Comparison of ENCODE assay signal across 16 cellular contexts in genomic region chr2:45027051-45027450, GRCh38. TPM values are rescaled to one million over a fixed set of nuclear protein-coding genes. Genes with fewer than 3 reads are reported as not detected.
DNase-seq lines count a peak whose midpoint lies in the region; ATAC-seq and TF ChIP-seq lines count a peak whose summit lies in the region.
"Had no signal": no experiment of that assay in that cellular context is flagged by ENCODE, and none has a peak within 500 bp of the region (broad histone marks: within the 10 kb centered on the region; RNA-seq: fewer than 3 reads in every experiment).

No MANE protein-coding gene starts in this region.

- H3K27ac Mint-ChIP-seq in endodermal cell, result no peak overlapping the region
- H3K27ac Mint-ChIP-seq in CD8-positive, alpha-beta T cell, result no peak overlapping the region
- no peak overlapping the region for H3K27ac Mint-ChIP-seq in naive thymus-derived CD8-positive, alpha-beta T cell
- H3K27ac Mint-ChIP-seq in activated CD8-positive, alpha-beta T cell treated with anti-CD3 and anti-CD28 coated beads for 36 hours, result no peak overlapping the region
- H3K27ac Mint-ChIP-seq: CD4-positive, alpha-beta T cell; GM23338 had no signal

- no peak for ATAC-seq in CD8-positive, alpha-beta T cell
- ATAC-seq in naive thymus-derived CD8-positive, alpha-beta T cell, result no peak
- no peak for ATAC-seq in activated CD8-positive, alpha-beta T cell treated with anti-CD3 and anti-CD28 coated beads for 36 hours
- ATAC-seq in GM18502 (IDR thresholded peaks at IDR 0.05; ENCODE audit: poor library complexity, unreplicated experiment), result no peak
- ATAC-seq: GM23338 had no signal

- intact Hi-C loops in PC-9 (cut with micrococcal nuclease; ENCODE audit: unreplicated experiment), result loop anchor here (5.0 kb wide), 1 partner anchor 45 kb away; no protein-coding TSS in a partner anchor
- intact Hi-C loops in CD8-positive, alpha-beta T cell (cut with DNase I, micrococcal nuclease), result no loop called here
- intact Hi-C loops in activated CD8-positive, alpha-beta T cell treated with anti-CD3 and anti-CD28 coated beads for 36 hours (cut with micrococcal nuclease), result no loop called here

- H3K27me3 ChIP-seq in PC-9 (ENCODE audit: insufficient read depth, low read depth), result no peaks in the 10 kb centered on the region
- no peaks in the 10 kb centered on the region for H3K27me3 ChIP-seq in endodermal cell (ENCODE audit: control insufficient read depth, insufficient read depth, low read length, poor library complexity, severe bottlenecking)
- no peaks in the 10 kb centered on the region for H3K27me3 ChIP-seq in CD8-positive, alpha-beta T cell (ENCODE audit: insufficient read depth, low read length)
- H3K27me3 ChIP-seq: BE2C had no signal

- H3K9ac ChIP-seq in endodermal cell (ENCODE audit: extremely low read depth, low read length, poor library complexity, severe bottlenecking), result no peak overlapping the region

- no peaks in the 10 kb centered on the region for H3F3A ChIP-seq in PC-9 (ENCODE audit: insufficient read depth, low read depth)

- no peaks in the 10 kb centered on the region for H3K9me3 ChIP-seq in PC-9 (ENCODE audit: insufficient read depth, low read depth)
- H3K9me3 ChIP-seq in endodermal cell (ENCODE audit: control insufficient read depth, low read length), result no peaks in the 10 kb centered on the region
- no peaks in the 10 kb centered on the region for H3K9me3 ChIP-seq in CD8-positive, alpha-beta T cell (ENCODE audit: low read length)
- H3K9me3 ChIP-seq: BE2C had no signal

- no peaks in the 10 kb centered on the region for H3K79me2 ChIP-seq in PC-9 (ENCODE audit: low read depth)

- H3K36me3 Mint-ChIP-seq in endodermal cell (ENCODE audit: low read depth), result no peaks in the 10 kb centered on the region
- no peaks in the 10 kb centered on the region for H3K36me3 Mint-ChIP-seq in CD8-positive, alpha-beta T cell
- no peaks in the 10 kb centered on the region for H3K36me3 Mint-ChIP-seq in naive thymus-derived CD8-positive, alpha-beta T cell
- H3K36me3 Mint-ChIP-seq in activated CD8-positive, alpha-beta T cell treated with anti-CD3 and anti-CD28 coated beads for 36 hours (ENCODE audit: low read depth), result no peaks in the 10 kb centered on the region

- H3K27me3 Mint-ChIP-seq in endodermal cell (ENCODE audit: insufficient read depth), result peaks cover 33% of the 10 kb centered on the region
- peaks cover 13% of the 10 kb centered on the region for H3K27me3 Mint-ChIP-seq in CD8-positive, alpha-beta T cell (ENCODE audit: low read depth)
- H3K27me3 Mint-ChIP-seq in naive thymus-derived CD8-positive, alpha-beta T cell, result peaks cover 10 to 48% (median 26%) of the 10 kb centered on the region in 5 donors
- peaks cover 7% of the 10 kb centered on the region for H3K27me3 Mint-ChIP-seq in activated CD8-positive, alpha-beta T cell treated with anti-CD3 and anti-CD28 coated beads for 36 hours

- no peaks in the 10 kb centered on the region for H3K36me3 ChIP-seq in PC-9 (ENCODE audit: low read depth)
- no peaks in the 10 kb centered on the region for H3K36me3 ChIP-seq in endodermal cell (ENCODE audit: control insufficient read depth, insufficient read depth, low read length)
- no peaks in the 10 kb centered on the region for H3K36me3 ChIP-seq in CD8-positive, alpha-beta T cell (ENCODE audit: insufficient read depth, low read length)
- H3K36me3 ChIP-seq: BE2C had no signal

- no peaks in the 10 kb centered on the region for H3K9me2 ChIP-seq in PC-9 (ENCODE audit: insufficient read depth)

- H3K4me2 ChIP-seq in PC-9, result no peak overlapping the region
- H3K4me2 ChIP-seq: GM23338 had no signal

- POLR2A ChIA-PET in PC-9 (lab: Charles Lee; ENCODE audit: unreplicated experiment), result no interaction called here
- POLR2A ChIA-PET in CD8-positive, alpha-beta T cell (lab: Charles Lee), result no interaction called here
- POLR2A ChIA-PET in naive thymus-derived CD8-positive, alpha-beta T cell (lab: Charles Lee), result no interaction called here
- POLR2A ChIA-PET in activated CD8-positive, alpha-beta T cell treated with anti-CD3 and anti-CD28 coated beads for 36 hours (lab: Charles Lee), result no interaction called here

- TF ChIP-seq CTCF in PC-9 (conservative IDR thresholded peaks at IDR 0.05) (no peak), endodermal cell (conservative IDR thresholded peaks at IDR 0.05) (no peak)
- no peak for TF ChIP-seq CTCF in CD8-positive, alpha-beta T cell (IDR thresholded peaks at IDR 0.05)
- TF ChIP-seq CTCF in activated CD8-positive, alpha-beta T cell treated with anti-CD3 and anti-CD28 coated beads for 36 hours (IDR thresholded peaks at IDR 0.05), result no peak

- no peak overlapping the region for H3K4me3 Mint-ChIP-seq in endodermal cell
- no peak overlapping the region for H3K4me3 Mint-ChIP-seq in CD8-positive, alpha-beta T cell
- no peak overlapping the region for H3K4me3 Mint-ChIP-seq in naive thymus-derived CD8-positive, alpha-beta T cell
- H3K4me3 Mint-ChIP-seq in activated CD8-positive, alpha-beta T cell treated with anti-CD3 and anti-CD28 coated beads for 36 hours, result no peak overlapping the region
- H3K4me3 Mint-ChIP-seq: CD4-positive, alpha-beta T cell; GM23338 had no signal

- BruUV-seq in PC-9 (replicated peaks; lab: Mats Ljungman, UMichigan), result no TSS peak

- H3K27ac ChIP-seq in PC-9 (no peak overlapping the region), endodermal cell (ENCODE audit: low read depth, low read length) (no peak overlapping the region)
- H3K27ac ChIP-seq in CD8-positive, alpha-beta T cell (ENCODE audit: low read depth, low read length), result no peak overlapping the region
- H3K27ac ChIP-seq: C4-2B, HL-60 had no signal

- WGBS in endodermal cell (ENCODE audit: insufficient coverage in 1 of 2, insufficient read length in 1 of 2), 2 experiments, result 84 to 91% methylated on average over 3 to 4 of the region's 4 CpGs

- H3K9me3 Mint-ChIP-seq in endodermal cell, result no peaks in the 10 kb centered on the region
- H3K9me3 Mint-ChIP-seq in CD8-positive, alpha-beta T cell, result no peaks in the 10 kb centered on the region
- H3K9me3 Mint-ChIP-seq in naive thymus-derived CD8-positive, alpha-beta T cell, result no peaks in the 10 kb centered on the region
- H3K9me3 Mint-ChIP-seq in activated CD8-positive, alpha-beta T cell treated with anti-CD3 and anti-CD28 coated beads for 36 hours, result no peaks in the 10 kb centered on the region
- H3K9me3 Mint-ChIP-seq: CD4-positive, alpha-beta T cell; GM23338 had no signal

- peaks cover 1% of the 10 kb centered on the region for H3K4me1 Mint-ChIP-seq in endodermal cell
- no peaks in the 10 kb centered on the region for H3K4me1 Mint-ChIP-seq in CD8-positive, alpha-beta T cell (ENCODE audit: low read depth)
- H3K4me1 Mint-ChIP-seq in naive thymus-derived CD8-positive, alpha-beta T cell, result peaks cover 0 to 2% (median 0%) of the 10 kb centered on the region in 4 donors
- no peaks in the 10 kb centered on the region for H3K4me1 Mint-ChIP-seq in activated CD8-positive, alpha-beta T cell treated with anti-CD3 and anti-CD28 coated beads for 36 hours (ENCODE audit: low read depth)

- no peak overlapping the region for H2AFZ ChIP-seq in PC-9
- H2AFZ ChIP-seq: GM23338 had no signal

- DNase-seq in EL, result peak; percentile 34
- peak; percentile 18 to 45 for DNase-seq in PC-9
- DNase-seq in endodermal cell, result peak; percentile 21
- DNase-seq in CD8-positive, alpha-beta T cell, result no peak
- no peak for DNase-seq in naive thymus-derived CD8-positive, alpha-beta T cell
- DNase-seq in activated CD8-positive, alpha-beta T cell treated with anti-CD3 and anti-CD28 coated beads for 36 hours, result no peak
- DNase-seq: ACHN; BE2C; CD4-positive, alpha-beta T cell; DMS153; DMS79; HCEC 1CT had no signal

- H4K20me1 ChIP-seq in PC-9 (ENCODE audit: insufficient read depth), result no peaks in the 10 kb centered on the region

- H3K4me3 ChIP-seq in PC-9 (no peak overlapping the region), endodermal cell (ENCODE audit: low read length) (no peak overlapping the region)
- no peak overlapping the region for H3K4me3 ChIP-seq in CD8-positive, alpha-beta T cell (ENCODE audit: low read depth, low read length)
- H3K4me3 ChIP-seq: GM23338 had no signal

- CTCF ChIA-PET in PC-9 (lab: Charles Lee), result no interaction called here
- CTCF ChIA-PET in CD8-positive, alpha-beta T cell (lab: Charles Lee), result no interaction called here
- CTCF ChIA-PET in activated CD8-positive, alpha-beta T cell treated with anti-CD3 and anti-CD28 coated beads for 36 hours (lab: Charles Lee), result interaction anchor here (1.2 kb wide), 1 partner anchor 467 kb away, joined by 4 read pairs; no protein-coding TSS in a partner anchor

- H3K4me1 ChIP-seq in PC-9 (replicated peaks; ENCODE audit: insufficient read depth) (peaks cover 11% of the 10 kb centered on the region), endodermal cell (ENCODE audit: control insufficient read depth, insufficient read depth, low read length) (no peaks in the 10 kb centered on the region)
- H3K4me1 ChIP-seq in CD8-positive, alpha-beta T cell (ENCODE audit: insufficient read depth, low read length), result no peaks in the 10 kb centered on the region
- H3K4me1 ChIP-seq: BE2C had no signal

RNA-seq across cellular contexts. Expression of gene SIX2, which starts 17.8 kb away (rescaled TPM):
- total RNA-seq in PC-9 (2021), result 10.2 and 11.9 TPM in 2 replicates
- total RNA-seq in endodermal cell, result not detected
- polyA plus RNA-seq in endodermal cell (2013, experiment 1 of 2), result 1.8 TPM
- polyA plus RNA-seq in endodermal cell (2013, experiment 2 of 2), result 1.4 TPM
- total RNA-seq in CD8-positive, alpha-beta T cell, result not detected
- not detected for total RNA-seq in naive thymus-derived CD8-positive, alpha-beta T cell
- polyA plus RNA-seq in naive thymus-derived CD8-positive, alpha-beta T cell, result not detected
- total RNA-seq in activated CD8-positive, alpha-beta T cell treated with anti-CD3 and anti-CD28 coated beads for 36 hours, result not detected
- total RNA-seq: CD4-positive, alpha-beta T cell had no signal

Comparison
In these comparisons a context has a peak if more than half of its experiments do, and no peak if none do; other contexts are left out.
1. DNase-seq: peak in EL (single experiment), PC-9 (2 of 2) and endodermal cell (single experiment); none in CD8-positive, alpha-beta T cell (0 of 7), naive thymus-derived CD8-positive, alpha-beta T cell (0 of 10) and activated CD8-positive, alpha-beta T cell treated with anti-CD3 and anti-CD28 coated beads for 36 hours (single experiment).
2. RNA of gene SIX2, which starts 17.8 kb away (total RNA-seq): 10.2 to 11.9 TPM in PC-9; not detected in endodermal cell, not detected in CD8-positive, alpha-beta T cell, not detected in naive thymus-derived CD8-positive, alpha-beta T cell and not detected in activated CD8-positive, alpha-beta T cell treated with anti-CD3 and anti-CD28 coated beads for 36 hours; every median in the first group is over 10 times any median in the second.